Comparison of ENCODE assay signal across 1 cellular context in genomic region chr1:8197493-8198282, GRCh38.
TF ChIP-seq lines count a peak whose summit lies in the region.

No MANE protein-coding gene starts in this region.

TF ChIP-seq in SK-N-SH treated with all-trans-retinoic acid at 6 μM for 48 hours, 23 proteins besides CTCF, POLR2A, EP300 and RAD21 (continued from another document):
- TF ChIP-seq POU6F1 (CRISPR knock-in tag; IDR thresholded peaks at IDR 0.05; ENCODE audit: borderline replicate concordance, low read depth) (no peak), BACH2 (CRISPR knock-in tag; IDR thresholded peaks at IDR 0.05; ENCODE audit: borderline replicate concordance) (no peak), RARB (CRISPR knock-in tag; IDR thresholded peaks at IDR 0.05) (no peak)
